In genomic region chr4:84965558-84966381, GRCh38 we compare ENCODE assay signal across 1 cellular context.
A peak's percentile ranks its signal among the peaks of the same experiment; 100 is the strongest.
TF ChIP-seq lines count a peak whose summit lies in the region.

No MANE protein-coding gene starts in this region.

TF ChIP-seq in HepG2, 621 proteins besides CTCF, POLR2A, EP300 and RAD21 (continued from another document and continues in another):
- TF ChIP-seq MEIS1 (CRISPR knock-in tag; IDR thresholded peaks at IDR 0.05; ENCODE audit: borderline replicate concordance), result peak; percentile 49; the same call in 1 of the 2 replicates
- no peak for TF ChIP-seq ZNF484 (CRISPR knock-in tag; IDR thresholded peaks at IDR 0.05; ENCODE audit: borderline replicate concordance, low read depth)
- no peak for TF ChIP-seq DBP (CRISPR knock-in tag; IDR thresholded peaks at IDR 0.05; ENCODE audit: not compliant biosample characterization)
- peak; percentile 37 for TF ChIP-seq AGO2 (optimal IDR thresholded peaks at IDR 0.05; ENCODE audit: low read depth, low read length)
- TF ChIP-seq, protein P1, sequence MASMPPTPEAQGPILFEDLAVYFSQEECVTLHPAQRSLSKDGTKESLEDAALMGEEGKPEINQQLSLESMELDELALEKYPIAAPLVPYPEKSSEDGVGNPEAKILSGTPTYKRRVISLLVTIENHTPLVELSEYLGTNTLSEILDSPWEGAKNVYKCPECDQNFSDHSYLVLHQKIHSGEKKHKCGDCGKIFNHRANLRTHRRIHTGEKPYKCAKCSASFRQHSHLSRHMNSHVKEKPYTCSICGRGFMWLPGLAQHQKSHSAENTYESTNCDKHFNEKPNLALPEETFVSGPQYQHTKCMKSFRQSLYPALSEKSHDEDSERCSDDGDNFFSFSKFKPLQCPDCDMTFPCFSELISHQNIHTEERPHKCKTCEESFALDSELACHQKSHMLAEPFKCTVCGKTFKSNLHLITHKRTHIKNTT (CRISPR knock-in tag; IDR thresholded peaks at IDR 0.05), result no peak
- no peak for TF ChIP-seq ZNF557 (CRISPR knock-in tag; IDR thresholded peaks at IDR 0.05)
- no peak for TF ChIP-seq TEAD2 (CRISPR knock-in tag; IDR thresholded peaks at IDR 0.05)
- peak; percentile 18 for TF ChIP-seq ZNF709 (CRISPR knock-in tag; IDR thresholded peaks at IDR 0.05)
- TF ChIP-seq U2AF2 (IDR thresholded peaks at IDR 0.05; ENCODE audit: low read depth, low read length), result no peak
- TF ChIP-seq TEAD3 (CRISPR knock-in tag; optimal IDR thresholded peaks at IDR 0.05; ENCODE audit: borderline replicate concordance), result peak; percentile 10
- TF ChIP-seq MIER2 (CRISPR knock-in tag; IDR thresholded peaks at IDR 0.05), result no peak
- 0 out of 2 replicates have a peak, but pooled peaks have one; percentile 75 for TF ChIP-seq ZBTB8A (CRISPR knock-in tag; IDR thresholded peaks at IDR 0.05; ENCODE audit: borderline replicate concordance, low read depth)
- no peak for TF ChIP-seq MAZ (IDR thresholded peaks at IDR 0.05; ENCODE audit: borderline replicate concordance, low read depth, low read length)
- peak; percentile 68; the same call in 1 of the 2 replicates for TF ChIP-seq MAZ (CRISPR knock-in tag; IDR thresholded peaks at IDR 0.05; ENCODE audit: low read depth)
- TF ChIP-seq, protein P2, sequence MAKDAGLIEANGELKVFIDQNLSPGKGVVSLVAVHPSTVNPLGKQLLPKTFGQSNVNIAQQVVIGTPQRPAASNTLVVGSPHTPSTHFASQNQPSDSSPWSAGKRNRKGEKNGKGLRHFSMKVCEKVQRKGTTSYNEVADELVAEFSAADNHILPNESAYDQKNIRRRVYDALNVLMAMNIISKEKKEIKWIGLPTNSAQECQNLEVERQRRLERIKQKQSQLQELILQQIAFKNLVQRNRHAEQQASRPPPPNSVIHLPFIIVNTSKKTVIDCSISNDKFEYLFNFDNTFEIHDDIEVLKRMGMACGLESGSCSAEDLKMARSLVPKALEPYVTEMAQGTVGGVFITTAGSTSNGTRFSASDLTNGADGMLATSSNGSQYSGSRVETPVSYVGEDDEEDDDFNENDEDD (CRISPR knock-in tag; IDR thresholded peaks at IDR 0.05; ENCODE audit: borderline replicate concordance), result no peak
- TF ChIP-seq ZBTB38 (CRISPR knock-in tag; IDR thresholded peaks at IDR 0.05), result peak; percentile 46; the same call in 1 of the 2 replicates
- TF ChIP-seq, protein P3, sequence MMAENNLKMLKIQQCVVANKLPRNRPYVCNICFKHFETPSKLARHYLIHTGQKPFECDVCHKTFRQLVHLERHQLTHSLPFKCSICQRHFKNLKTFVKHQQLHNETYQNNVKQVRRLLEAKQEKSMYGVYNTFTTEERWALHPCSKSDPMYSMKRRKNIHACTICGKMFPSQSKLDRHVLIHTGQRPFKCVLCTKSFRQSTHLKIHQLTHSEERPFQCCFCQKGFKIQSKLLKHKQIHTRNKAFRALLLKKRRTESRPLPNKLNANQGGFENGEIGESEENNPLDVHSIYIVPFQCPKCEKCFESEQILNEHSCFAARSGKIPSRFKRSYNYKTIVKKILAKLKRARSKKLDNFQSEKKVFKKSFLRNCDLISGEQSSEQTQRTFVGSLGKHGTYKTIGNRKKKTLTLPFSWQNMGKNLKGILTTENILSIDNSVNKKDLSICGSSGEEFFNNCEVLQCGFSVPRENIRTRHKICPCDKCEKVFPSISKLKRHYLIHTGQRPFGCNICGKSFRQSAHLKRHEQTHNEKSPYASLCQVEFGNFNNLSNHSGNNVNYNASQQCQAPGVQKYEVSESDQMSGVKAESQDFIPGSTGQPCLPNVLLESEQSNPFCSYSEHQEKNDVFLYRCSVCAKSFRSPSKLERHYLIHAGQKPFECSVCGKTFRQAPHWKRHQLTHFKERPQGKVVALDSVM (CRISPR knock-in tag; IDR thresholded peaks at IDR 0.05), result peak; percentile 57
- TF ChIP-seq ZNF780A (CRISPR knock-in tag; IDR thresholded peaks at IDR 0.05), result no peak
- 0 out of 2 replicates have a peak, but pooled peaks have one; percentile 32 for TF ChIP-seq RXRA (CRISPR knock-in tag; IDR thresholded peaks at IDR 0.05)
- TF ChIP-seq ZNF891 (CRISPR knock-in tag; IDR thresholded peaks at IDR 0.05), result peak; percentile 34; the same call in 1 of the 2 replicates
- TF ChIP-seq TCF12 (IDR thresholded peaks at IDR 0.05), result no peak
- TF ChIP-seq TCF12 (CRISPR knock-in tag; IDR thresholded peaks at IDR 0.05), result 0 out of 2 replicates have a peak, but pooled peaks have one; percentile 38
- TF ChIP-seq ARNT (IDR thresholded peaks at IDR 0.05), result no peak
- TF ChIP-seq FOXK1 (CRISPR knock-in tag; IDR thresholded peaks at IDR 0.05; ENCODE audit: borderline replicate concordance, low read depth), result peak; percentile 15; the same call in 1 of the 2 replicates
- 0 out of 2 replicates have a peak, but pooled peaks have one; percentile 47 for TF ChIP-seq MYNN (CRISPR knock-in tag; IDR thresholded peaks at IDR 0.05; ENCODE audit: low read depth)
- TF ChIP-seq ZSCAN29 (CRISPR knock-in tag; conservative IDR thresholded peaks at IDR 0.05), result no peak
- TF ChIP-seq ZNF782 (CRISPR knock-in tag; IDR thresholded peaks at IDR 0.05; ENCODE audit: borderline replicate concordance), result 0 out of 2 replicates have a peak, but pooled peaks have one; percentile 55
- 0 out of 2 replicates have a peak, but pooled peaks have one; percentile 18 for TF ChIP-seq ZNF441 (CRISPR knock-in tag; IDR thresholded peaks at IDR 0.05; ENCODE audit: borderline replicate concordance)
- TF ChIP-seq SKI (IDR thresholded peaks at IDR 0.05; ENCODE audit: partially characterized antibody), result peak; percentile 40
- 0 out of 2 replicates have a peak, but pooled peaks have one; percentile 28 for TF ChIP-seq ZNF749 (CRISPR knock-in tag; IDR thresholded peaks at IDR 0.05; ENCODE audit: borderline replicate concordance)
- no peak for TF ChIP-seq BRCA1 (CRISPR knock-in tag; IDR thresholded peaks at IDR 0.05)
- no peak for TF ChIP-seq LCORL (IDR thresholded peaks at IDR 0.05)
- peak; percentile 45; the same call in 1 of the 2 replicates for TF ChIP-seq LCORL (CRISPR knock-in tag; IDR thresholded peaks at IDR 0.05)
- TF ChIP-seq ZNF768 (CRISPR knock-in tag; IDR thresholded peaks at IDR 0.05), result peak; percentile 82; the same call in 1 of the 2 replicates
- TF ChIP-seq MATR3 (CRISPR knock-in tag; IDR thresholded peaks at IDR 0.05), result no peak
- TF ChIP-seq MEIS2 (CRISPR knock-in tag; IDR thresholded peaks at IDR 0.05), result no peak; the same call in 1 of the 2 replicates
- TF ChIP-seq RBFOX2 (IDR thresholded peaks at IDR 0.05; ENCODE audit: low read depth, low read length), result peak; percentile 70
- peak; percentile 88; the same call in 1 of the 2 replicates for TF ChIP-seq ARNT2 (CRISPR knock-in tag; IDR thresholded peaks at IDR 0.05; ENCODE audit: low read depth)
- TF ChIP-seq, protein P4, sequence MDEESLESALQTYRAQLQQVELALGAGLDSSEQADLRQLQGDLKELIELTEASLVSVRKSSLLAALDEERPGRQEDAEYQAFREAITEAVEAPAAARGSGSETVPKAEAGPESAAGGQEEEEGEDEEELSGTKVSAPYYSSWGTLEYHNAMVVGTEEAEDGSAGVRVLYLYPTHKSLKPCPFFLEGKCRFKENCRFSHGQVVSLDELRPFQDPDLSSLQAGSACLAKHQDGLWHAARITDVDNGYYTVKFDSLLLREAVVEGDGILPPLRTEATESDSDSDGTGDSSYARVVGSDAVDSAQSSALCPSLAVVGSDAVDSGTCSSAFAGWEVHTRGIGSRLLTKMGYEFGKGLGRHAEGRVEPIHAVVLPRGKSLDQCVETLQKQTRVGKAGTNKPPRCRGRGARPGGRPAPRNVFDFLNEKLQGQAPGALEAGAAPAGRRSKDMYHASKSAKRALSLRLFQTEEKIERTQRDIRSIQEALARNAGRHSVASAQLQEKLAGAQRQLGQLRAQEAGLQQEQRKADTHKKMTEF (CRISPR knock-in tag; IDR thresholded peaks at IDR 0.05), result peak; percentile 28; the same call in 1 of the 2 replicates
- 0 out of 2 replicates have a peak, but pooled peaks have one; percentile 18 for TF ChIP-seq KDM4B (CRISPR knock-in tag; IDR thresholded peaks at IDR 0.05)
- TF ChIP-seq, protein P5, sequence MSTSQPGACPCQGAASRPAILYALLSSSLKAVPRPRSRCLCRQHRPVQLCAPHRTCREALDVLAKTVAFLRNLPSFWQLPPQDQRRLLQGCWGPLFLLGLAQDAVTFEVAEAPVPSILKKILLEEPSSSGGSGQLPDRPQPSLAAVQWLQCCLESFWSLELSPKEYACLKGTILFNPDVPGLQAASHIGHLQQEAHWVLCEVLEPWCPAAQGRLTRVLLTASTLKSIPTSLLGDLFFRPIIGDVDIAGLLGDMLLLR (CRISPR knock-in tag; IDR thresholded peaks at IDR 0.05), result peak; percentile 37; the same call in 1 of the 2 replicates
- TF ChIP-seq HINFP (CRISPR knock-in tag; IDR thresholded peaks at IDR 0.05; ENCODE audit: low read depth), result peak; percentile 100
- TF ChIP-seq ZFY (CRISPR knock-in tag; IDR thresholded peaks at IDR 0.05), result peak; percentile 96
- peak; percentile 38; the same call in 1 of the 2 replicates for TF ChIP-seq ARID5B (CRISPR knock-in tag; IDR thresholded peaks at IDR 0.05)
- peak; percentile 37; the same call in 1 of the 2 replicates for TF ChIP-seq YEATS4 (CRISPR knock-in tag; IDR thresholded peaks at IDR 0.05; ENCODE audit: borderline replicate concordance)
- TF ChIP-seq ZNF446 (CRISPR knock-in tag; IDR thresholded peaks at IDR 0.05), result peak; percentile 52; the same call in 1 of the 2 replicates
- TF ChIP-seq, protein P6, sequence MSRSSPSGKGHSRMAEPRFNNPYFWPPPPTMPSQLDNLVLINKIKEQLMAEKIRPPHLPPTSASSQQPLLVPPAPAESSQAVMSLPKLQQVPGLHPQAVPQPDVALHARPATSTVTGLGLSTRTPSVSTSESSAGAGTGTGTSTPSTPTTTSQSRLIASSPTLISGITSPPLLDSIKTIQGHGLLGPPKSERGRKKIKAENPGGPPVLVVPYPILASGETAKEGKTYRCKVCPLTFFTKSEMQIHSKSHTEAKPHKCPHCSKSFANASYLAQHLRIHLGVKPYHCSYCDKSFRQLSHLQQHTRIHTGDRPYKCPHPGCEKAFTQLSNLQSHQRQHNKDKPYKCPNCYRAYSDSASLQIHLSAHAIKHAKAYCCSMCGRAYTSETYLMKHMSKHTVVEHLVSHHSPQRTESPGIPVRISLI (CRISPR knock-in tag; IDR thresholded peaks at IDR 0.05; ENCODE audit: borderline replicate concordance), result 0 out of 2 replicates have a peak, but pooled peaks have one; percentile 16
- no peak for TF ChIP-seq CREBL2 (CRISPR knock-in tag; IDR thresholded peaks at IDR 0.05; ENCODE audit: borderline replicate concordance)
- TF ChIP-seq ZNF605 (CRISPR knock-in tag; IDR thresholded peaks at IDR 0.05), result no peak
- TF ChIP-seq NCOR1 (IDR thresholded peaks at IDR 0.05; ENCODE audit: borderline replicate concordance, low read length), result no peak
- TF ChIP-seq, protein P7, sequence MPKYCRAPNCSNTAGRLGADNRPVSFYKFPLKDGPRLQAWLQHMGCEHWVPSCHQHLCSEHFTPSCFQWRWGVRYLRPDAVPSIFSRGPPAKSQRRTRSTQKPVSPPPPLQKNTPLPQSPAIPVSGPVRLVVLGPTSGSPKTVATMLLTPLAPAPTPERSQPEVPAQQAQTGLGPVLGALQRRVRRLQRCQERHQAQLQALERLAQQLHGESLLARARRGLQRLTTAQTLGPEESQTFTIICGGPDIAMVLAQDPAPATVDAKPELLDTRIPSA (CRISPR knock-in tag; IDR thresholded peaks at IDR 0.05; ENCODE audit: borderline replicate concordance), result no peak; the same call in 1 of the 2 replicates
- TF ChIP-seq ZNF263 (CRISPR knock-in tag; IDR thresholded peaks at IDR 0.05), result peak; percentile 38; the same call in 1 of the 2 replicates
- 0 out of 2 replicates have a peak, but pooled peaks have one; percentile 21 for TF ChIP-seq ZNF121 (CRISPR knock-in tag; IDR thresholded peaks at IDR 0.05)
- no peak for TF ChIP-seq SOX6 (IDR thresholded peaks at IDR 0.05)
- TF ChIP-seq SOX6 (CRISPR knock-in tag; IDR thresholded peaks at IDR 0.05), result 0 out of 2 replicates have a peak, but pooled peaks have one; percentile 25
- 0 out of 2 replicates have a peak, but pooled peaks have one; percentile 48 for TF ChIP-seq NR1H2 (CRISPR knock-in tag; IDR thresholded peaks at IDR 0.05; ENCODE audit: borderline replicate concordance, low read depth)
- peak; percentile 77 for TF ChIP-seq KMT2A (CRISPR knock-in tag; IDR thresholded peaks at IDR 0.05)
